In the genomic region with DNA sequence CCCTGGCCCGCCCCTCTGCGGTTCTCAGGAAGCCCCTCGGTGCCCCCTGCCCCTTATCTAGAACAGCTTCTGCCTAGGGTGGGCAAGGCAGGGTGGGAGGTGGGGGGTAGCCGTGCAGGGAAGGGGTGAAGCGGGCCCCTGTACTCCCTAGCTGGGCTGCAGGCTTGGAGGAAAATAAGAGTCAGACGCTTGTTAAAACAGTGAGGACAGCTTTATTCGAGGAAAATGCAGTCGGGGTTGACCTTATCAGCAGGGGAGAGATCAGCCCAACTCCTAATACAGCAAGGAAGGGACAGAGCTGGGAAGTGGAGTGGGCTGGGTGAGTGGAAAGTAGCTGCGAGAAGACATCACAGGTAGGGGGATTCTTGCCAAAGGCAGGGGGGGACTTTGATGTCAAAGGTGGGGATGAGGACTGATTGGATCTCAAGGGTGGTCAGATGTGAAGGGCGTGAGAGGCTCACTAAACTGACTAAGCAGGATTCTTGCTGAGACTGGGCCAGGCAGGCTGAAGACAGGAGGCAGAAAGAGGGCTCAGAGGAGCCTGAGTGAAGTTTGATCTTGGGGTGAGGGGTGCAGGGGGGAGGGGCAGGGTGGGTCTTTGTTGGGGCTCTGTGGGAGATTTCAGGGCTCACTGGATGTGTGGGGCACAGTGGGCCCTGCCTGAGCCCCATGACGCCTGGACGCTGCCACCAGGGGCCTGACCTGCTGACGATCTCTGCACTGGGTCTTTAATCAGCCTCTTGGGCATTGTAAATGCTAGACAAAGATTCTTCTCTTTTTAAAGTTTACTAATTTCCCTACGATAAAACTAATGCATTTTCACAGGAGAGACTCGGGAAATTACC, we compare ENCODE assay signal across 9 cellular contexts. TPM values are rescaled to one million over a fixed set of nuclear protein-coding genes. Genes with fewer than 3 reads are reported as not detected.
DNase-seq lines count a peak whose midpoint lies in the region; ATAC-seq, FAIRE-seq and TF ChIP-seq lines count a peak whose summit lies in the region.
"Had no signal": no experiment of that assay in that cellular context is flagged by ENCODE, and none has a peak within 500 bp of the region (broad histone marks: within the 10 kb centered on the region; RNA-seq: fewer than 3 reads in every experiment).

No MANE protein-coding gene starts in this region.

- peak overlapping the region; percentile 88 for H3K4me3 Mint-ChIP-seq in activated T-helper 17 cell treated with anti-CD3 and anti-CD28 coated beads, Interleukin-2, amount 50 U/mL, for 72 hours
- peak overlapping the region in 7 of 8 donors; percentile 78 to 92 (median 88) for H3K4me3 Mint-ChIP-seq in naive B cell

- peak in 1 of 2 donors; percentile 31 for ATAC-seq in right cardiac atrium
- ATAC-seq in left ventricle myocardium superior = no peak
- peak; percentile 5 for ATAC-seq in activated T-helper 17 cell treated with anti-CD3 and anti-CD28 coated beads, Interleukin-2, amount 50 U/mL, for 72 hours (replicated peaks)
- no peak for ATAC-seq in naive B cell (ENCODE audit: low read depth in 2 of 2)
- no peak for ATAC-seq in upper lobe of right lung

- H3K4me3 ChIP-seq in right cardiac atrium (ENCODE audit: low read length) (no peak overlapping the region), upper lobe of right lung (no peak overlapping the region)
- H3K4me3 ChIP-seq: mucosa of descending colon had no signal

- H3K36me3 Mint-ChIP-seq in activated T-helper 17 cell treated with anti-CD3 and anti-CD28 coated beads, Interleukin-2, amount 50 U/mL, for 72 hours (ENCODE audit: low read depth) = peaks cover 81% of the 10 kb centered on the region
- no peaks in the 10 kb centered on the region for H3K36me3 Mint-ChIP-seq in naive B cell

- WGBS in right cardiac atrium = 62% methylated on average over 15 of the region's 15 CpGs

- no peak for DNase-seq in right cardiac atrium
- DNase-seq in left ventricle myocardium superior = no peak
- no peak for DNase-seq in naive B cell
- no peak for DNase-seq in upper lobe of right lung
- DNase-seq in SKM-1 treated with dmso at 0.1 percent for 144 hours (lab: John Stamatoyannopoulos, UW; ENCODE audit: unreplicated experiment) = no peak
- no peak for DNase-seq in COLO668 (lab: John Stamatoyannopoulos, UW; ENCODE audit: unreplicated experiment)
- DNase-seq in GM12891 (ENCODE audit: insufficient read length, low spot score) = no peak

- H3K27me3 ChIP-seq in right cardiac atrium (ENCODE audit: control insufficient read depth, insufficient read depth) (no peaks in the 10 kb centered on the region), upper lobe of right lung (no peaks in the 10 kb centered on the region)

- H3K9me3 ChIP-seq in right cardiac atrium (ENCODE audit: control insufficient read depth, low read length) (no peaks in the 10 kb centered on the region), upper lobe of right lung (no peaks in the 10 kb centered on the region)
- H3K9me3 ChIP-seq: mucosa of descending colon had no signal

- H3K27ac ChIP-seq in right cardiac atrium (ENCODE audit: low read length) (peak overlapping the region; percentile 27), upper lobe of right lung (peak overlapping the region; percentile 74)

- H3K27ac Mint-ChIP-seq in activated T-helper 17 cell treated with anti-CD3 and anti-CD28 coated beads, Interleukin-2, amount 50 U/mL, for 72 hours = peak overlapping the region; percentile 96
- peak overlapping the region; percentile 87 to 98 (median 96) for H3K27ac Mint-ChIP-seq in naive B cell

- H3K9me3 Mint-ChIP-seq in activated T-helper 17 cell treated with anti-CD3 and anti-CD28 coated beads, Interleukin-2, amount 50 U/mL, for 72 hours = no peaks in the 10 kb centered on the region
- peaks cover 0 to 10% (median 7%) of the 10 kb centered on the region in 7 donors for H3K9me3 Mint-ChIP-seq in naive B cell

- intact Hi-C loops in right cardiac atrium (cut with DNase I) = loop anchor here in 1 of 4 donors (10.0 kb wide), 1 partner anchor 1158 kb away; no protein-coding TSS in a partner anchor
- intact Hi-C loops in left ventricle myocardium superior (cut with micrococcal nuclease) = no loop called here
- intact Hi-C loops in upper lobe of right lung (cut with DNase I) = no loop called here

- no peak for TF ChIP-seq CTCF in upper lobe of right lung (IDR thresholded peaks at IDR 0.05)

- no peak for TF ChIP-seq POLR2A in GM12891 (IDR thresholded peaks at IDR 0.05; ENCODE audit: low read depth, low read length)

- H3K4me1 ChIP-seq in right cardiac atrium (ENCODE audit: control insufficient read depth, insufficient read depth, low read length) (peaks cover 16% of the 10 kb centered on the region), upper lobe of right lung (peaks cover 55% of the 10 kb centered on the region)

- FAIRE-seq in GM12891 (lab: Jason Lieb, UNC) = no peak

- no peaks in the 10 kb centered on the region for H3K36me3 ChIP-seq in upper lobe of right lung

- no peaks in the 10 kb centered on the region for H3K27me3 Mint-ChIP-seq in activated T-helper 17 cell treated with anti-CD3 and anti-CD28 coated beads, Interleukin-2, amount 50 U/mL, for 72 hours
- no peaks in the 10 kb centered on the region for H3K27me3 Mint-ChIP-seq in naive B cell

- H3K4me1 Mint-ChIP-seq in activated T-helper 17 cell treated with anti-CD3 and anti-CD28 coated beads, Interleukin-2, amount 50 U/mL, for 72 hours = peaks cover 38% of the 10 kb centered on the region
- peaks cover 57 to 66% (median 58%) of the 10 kb centered on the region in 3 donors for H3K4me1 Mint-ChIP-seq in naive B cell

TF ChIP-seq in GM12891, 5 proteins besides CTCF, POLR2A, EP300 and RAD21:
- TF ChIP-seq TAF1 (IDR thresholded peaks at IDR 0.05; ENCODE audit: low read depth, low read length) = no peak
- no peak for TF ChIP-seq SPI1 (IDR thresholded peaks at IDR 0.05; ENCODE audit: low read depth, low read length)
- TF ChIP-seq PAX5 (IDR thresholded peaks at IDR 0.05; ENCODE audit: insufficient read depth, low read length, severe bottlenecking) = no peak

RNA-seq across cellular contexts. Expression of a gene that starts 29.9 kb away (rescaled TPM):
- total RNA-seq in right cardiac atrium (10 to 100 TPM; 18.5 to 32.2 (median 24.2) TPM), left ventricle myocardium superior (40.5 TPM), upper lobe of right lung (160 TPM)
- polyA plus RNA-seq in right cardiac atrium (32.0 TPM), naive B cell (ENCODE audit: low read depth in 6 of 6) (10 to 100 TPM; 49.1 to 92.1 (median 66.7) TPM)
- 100 to 1,000 TPM in 1 of 2 donors, 10 to 100 TPM in 1; 57.9 to 139 TPM for total RNA-seq in activated T-helper 17 cell treated with anti-CD3 and anti-CD28 coated beads, Interleukin-2, amount 50 U/mL, for 72 hours
- 5.5 TPM for polyA plus RNA-seq in GM12891 (2012; ENCODE audit: low read depth, missing spikeins)
